8 cellular contexts compared by ENCODE assay signal in genomic region chr10:100346765-100347567, GRCh38. TPM values are rescaled to one million over a fixed set of nuclear protein-coding genes. Genes with fewer than 3 reads are reported as not detected.
DNase-seq lines count a peak whose midpoint lies in the region; ATAC-seq, FAIRE-seq and TF ChIP-seq lines count a peak whose summit lies in the region.

TSS of gene SCD (plus strand) at chr10:100347233. CDS start at chr10:100347505, 272 bp downstream.

- peaks cover 12% of the 10 kb centered on the region for H3K36me3 Mint-ChIP-seq in chondrocyte (ENCODE audit: low read depth)

- ATAC-seq in HG03442 (IDR thresholded peaks at IDR 0.05; ENCODE audit: unreplicated experiment): peak; percentile 88

- no peaks in the 10 kb centered on the region for H3K27me3 Mint-ChIP-seq in chondrocyte (ENCODE audit: low read depth)

- peaks cover 52% of the 10 kb centered on the region for H3K4me1 Mint-ChIP-seq in chondrocyte (ENCODE audit: low read depth)

- H3K27ac Mint-ChIP-seq in chondrocyte (ENCODE audit: unreplicated experiment): peak within 1 kb of the TSS; percentile 70

- no peaks in the 10 kb centered on the region for H3K9me3 Mint-ChIP-seq in chondrocyte (ENCODE audit: low read depth)

- peak; percentile 97 for FAIRE-seq in GM19239 (lab: Jason Lieb, UNC)

- H3K4me3 Mint-ChIP-seq in chondrocyte (ENCODE audit: unreplicated experiment): peak within 1 kb of the TSS; percentile 89

- no peak for TF ChIP-seq CTCF in chondrocyte (IDR thresholded peaks at IDR 0.05)

- DNase-seq in Ammon's horn (ENCODE audit: low spot score): peak; percentile 100
- DNase-seq in GM19239 (ENCODE audit: insufficient read length, low spot score): peak; percentile 90
- DNase-seq in NCI-H510A treated with DMSO at 0.1 percent for 48 hours (lab: John Stamatoyannopoulos, UW): peak; percentile 93
- DNase-seq in activated CD4-positive, alpha-beta T cell treated with anti-CD3 and anti-CD28 coated beads for 24 hours (ENCODE audit: low read depth in 2 of 2): peak; percentile 56 to 78
- no peak for DNase-seq in chondrocyte (ENCODE audit: low spot score)
- DNase-seq in kidney glomerular epithelial cell (lab: John Stamatoyannopoulos, UW): peak; percentile 68
- DNase-seq in stimulated activated CD4-positive, alpha-beta T cell treated with anti-CD3 and anti-CD28 coated beads, Interleukin-15, amount 100 ng/mL, for 48 hours (ENCODE audit: low read depth in 2 of 2): peak; percentile 83 to 84

RNA-seq across cellular contexts. Expression of gene SCD, which starts in this region (rescaled TPM):
- 54.4 to 74.1 TPM (median 72.2 TPM) in 3 replicates for total RNA-seq in chondrocyte
